8 cellular contexts compared by ENCODE assay signal in genomic region chr3:129611812-129612349, GRCh38. TPM values are rescaled to one million over a fixed set of nuclear protein-coding genes. Genes with fewer than 3 reads are reported as not detected.
DNase-seq lines count a peak whose midpoint lies in the region; ATAC-seq, FAIRE-seq and TF ChIP-seq lines count a peak whose summit lies in the region.

No MANE protein-coding gene starts in this region.

- TF ChIP-seq CTCF in endothelial cell (IDR thresholded peaks at IDR 0.05; ENCODE audit: unreplicated experiment) = no peak
- TF ChIP-seq CTCF in upper lobe of right lung (IDR thresholded peaks at IDR 0.05) = no peak
- TF ChIP-seq CTCF in D721Med (IDR thresholded peaks at IDR 0.05; ENCODE audit: insufficient read depth, missing control alignments) = no peak

- H3K27me3 ChIP-seq in HUES48 (ENCODE audit: control insufficient read depth, insufficient read depth, low read length) (peaks cover 10% of the 10 kb centered on the region), upper lobe of right lung (no peaks in the 10 kb centered on the region)

- peaks cover under 1% of the 10 kb centered on the region for H3K36me3 Mint-ChIP-seq in endothelial cell (ENCODE audit: low read depth, unreplicated experiment)

- H3K9ac ChIP-seq in HUES48 (ENCODE audit: low read depth, low read length) = no peak overlapping the region

- H3K27ac ChIP-seq in HUES48 (ENCODE audit: low read depth, low read length) (peak overlapping the region; percentile 71), upper lobe of right lung (peak overlapping the region; percentile 75)

- peak; percentile 13 for ATAC-seq in upper lobe of right lung

- H3K4me3 Mint-ChIP-seq in endothelial cell (ENCODE audit: unreplicated experiment) = no peak overlapping the region

- H3K4me3 ChIP-seq in HUES48 (ENCODE audit: low read depth, low read length) = no peak overlapping the region
- no peak overlapping the region for H3K4me3 ChIP-seq in upper lobe of right lung

- H3K9me3 ChIP-seq in HUES48 (ENCODE audit: control insufficient read depth, insufficient read depth, low read length) = no peaks in the 10 kb centered on the region
- no peaks in the 10 kb centered on the region for H3K9me3 ChIP-seq in upper lobe of right lung

- peaks cover 60% of the 10 kb centered on the region for H3K4me1 Mint-ChIP-seq in endothelial cell (ENCODE audit: unreplicated experiment)

- H3K4me1 ChIP-seq in HUES48 (ENCODE audit: control insufficient read depth, insufficient read depth, low read length) = peaks cover 23% of the 10 kb centered on the region
- peaks cover 74% of the 10 kb centered on the region for H3K4me1 ChIP-seq in upper lobe of right lung

- FAIRE-seq in D721Med (lab: Jason Lieb, UNC) = no peak

- intact Hi-C loops in upper lobe of right lung (cut with DNase I) = no loop called here

- DNase-seq in endothelial cell (ENCODE audit: low spot score) (no peak), medulla oblongata (ENCODE audit: extremely low spot score) (peak; percentile 60), upper lobe of right lung (no peak), T-helper 2 cell (no peak), NCI-H526 (lab: John Stamatoyannopoulos, UW) (no peak), HPDE6-E6E7 (ENCODE audit: extremely low spot score) (no peak), D721Med (ENCODE audit: insufficient read length, low spot score) (no peak)

- H3K9me3 Mint-ChIP-seq in endothelial cell (ENCODE audit: unreplicated experiment) = no peaks in the 10 kb centered on the region

- peak overlapping the region; percentile 67 for H3K27ac Mint-ChIP-seq in endothelial cell (ENCODE audit: unreplicated experiment)

- H3K36me3 ChIP-seq in HUES48 (ENCODE audit: control insufficient read depth, insufficient read depth, low read length) (no peaks in the 10 kb centered on the region), upper lobe of right lung (no peaks in the 10 kb centered on the region)

- peaks cover 22% of the 10 kb centered on the region for H3K27me3 Mint-ChIP-seq in endothelial cell (ENCODE audit: unreplicated experiment)

RNA-seq across cellular contexts. Expression of gene PLXND1, which starts 5.4 kb away (rescaled TPM):
- total RNA-seq in endothelial cell (ENCODE audit: unreplicated experiment) = 1,753 TPM
- 284 TPM for total RNA-seq in upper lobe of right lung
